16 cellular contexts compared by ENCODE assay signal in the genomic region with DNA sequence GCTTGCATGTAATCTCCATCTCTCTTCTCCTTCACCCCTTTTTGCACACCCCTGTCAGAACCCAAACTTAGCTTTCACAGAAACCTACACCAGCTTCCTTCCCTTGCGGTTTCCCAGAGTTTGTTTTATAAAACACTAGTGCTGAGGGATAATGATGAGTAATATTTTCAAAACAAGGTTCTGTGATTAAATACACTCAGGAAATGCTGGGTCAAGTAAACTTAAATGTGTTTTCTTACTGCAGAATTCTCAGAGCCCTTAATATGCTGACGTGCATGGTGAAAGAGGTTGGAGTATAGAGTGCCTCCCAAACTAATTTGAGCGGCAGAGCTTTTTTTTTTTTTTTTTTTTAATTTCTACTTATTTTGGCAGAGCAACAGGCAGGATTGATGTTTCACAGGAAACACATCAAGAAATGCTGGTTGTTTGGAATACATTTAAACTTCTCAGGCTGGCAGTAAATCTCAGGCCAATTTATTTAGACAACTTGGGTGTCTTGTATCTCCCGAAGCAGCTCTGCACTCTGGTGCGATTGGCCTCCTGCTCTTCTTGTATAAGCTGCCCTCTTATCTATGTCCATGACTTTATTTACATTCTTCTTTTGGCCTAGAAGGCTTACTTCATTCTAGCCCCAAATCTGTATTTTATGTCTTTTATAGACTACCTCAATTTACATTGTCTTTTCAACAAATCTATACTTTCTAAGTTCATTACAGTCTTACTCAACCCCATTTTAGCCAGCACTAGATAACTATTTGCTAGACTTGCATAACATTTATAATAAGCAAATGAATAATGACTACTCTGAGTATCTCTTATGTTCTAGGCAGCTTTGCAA.
DNase-seq lines count a peak whose midpoint lies in the region; ATAC-seq and TF ChIP-seq lines count a peak whose summit lies in the region.
"Had no signal": no experiment of that assay in that cellular context is flagged by ENCODE, and none has a peak within 500 bp of the region (broad histone marks: within the 10 kb centered on the region; RNA-seq: fewer than 3 reads in every experiment).

No MANE protein-coding gene starts in this region.

- H3K9me3 ChIP-seq in transverse colon, result no peaks in the 10 kb centered on the region
- H3K9me3 ChIP-seq: left ventricle myocardium inferior, ovary, SJSA1, thyroid gland had no signal

- H3K4me3 ChIP-seq in fibroblast of pulmonary artery (replicated peaks; ENCODE audit: low read depth, low read length) (no peak overlapping the region), transverse colon (no peak overlapping the region)
- H3K4me3 ChIP-seq: left ventricle myocardium inferior, ovary, SJSA1, thyroid gland had no signal

- TF ChIP-seq POLR2A in transverse colon (IDR thresholded peaks at IDR 0.05), result no peak

- H3K27ac ChIP-seq in transverse colon, result no peak overlapping the region
- H3K27ac ChIP-seq: left ventricle myocardium inferior, ovary, SJSA1, thyroid gland had no signal

- peak; percentile 81 for ATAC-seq in SK-N-SH treated with all-trans-retinoic acid at 6 μM for 48 hours
- no peak for ATAC-seq in GM19351 (IDR thresholded peaks at IDR 0.05; ENCODE audit: unreplicated experiment)

- TF ChIP-seq EP300 in transverse colon (IDR thresholded peaks at IDR 0.05; ENCODE audit: low read depth), result no peak

- no peak for TF ChIP-seq CTCF in fibroblast of pulmonary artery (IDR thresholded peaks at IDR 0.05; ENCODE audit: low read length, missing control alignments)
- TF ChIP-seq CTCF in transverse colon (IDR thresholded peaks at IDR 0.05), result no peak

- H3K27me3 ChIP-seq in transverse colon, result no peaks in the 10 kb centered on the region
- H3K27me3 ChIP-seq: ovary, SJSA1, thyroid gland had no signal

- WGBS in transverse colon (ENCODE audit: low coverage in 1 of 2), 2 donors, result 54 to 65% methylated on average over 5 of the region's 5 CpGs

- intact Hi-C loops in transverse colon (cut with DNase I; ENCODE audit: low total_unique reads), result no loop called here

- H3K36me3 ChIP-seq in transverse colon, result no peaks in the 10 kb centered on the region
- H3K36me3 ChIP-seq: left ventricle myocardium inferior, ovary, SJSA1, thyroid gland had no signal

- DNase-seq in H4 (ENCODE audit: low spot score) (peak; percentile 88), fibroblast of pulmonary artery (ENCODE audit: low read depth) (peak; percentile 65), stromal cell of bone marrow (ENCODE audit: low read depth) (peak; percentile 85), NCI-H748 treated with DMSO at 0.1 percent for 48 hours (lab: John Stamatoyannopoulos, UW) (no peak), transverse colon (no peak)
- DNase-seq: activated CD8-positive, alpha-beta memory T cell treated with anti-CD3 and anti-CD28 coated beads, Interleukin-2, amount 50 U/mL, for 4 hours; CD4-positive, CD25-positive, alpha-beta regulatory T cell; GOT3; left ventricle myocardium inferior; NCI-H1694; ovary; T1000; thyroid gland had no signal

- in situ Hi-C loops in transverse colon (cut with MboI; ENCODE audit: low pct_ligation_motif_present in 1 of 4, low pct_unique_long_range_greater_than_20kb in 1 of 4, low sequenced_read_pairs in 3 of 4), result no loop called here

- H3K4me1 ChIP-seq in transverse colon, result no peaks in the 10 kb centered on the region
- H3K4me1 ChIP-seq: left ventricle myocardium inferior, thyroid gland had no signal

TF ChIP-seq in SK-N-SH treated with all-trans-retinoic acid at 6 μM for 48 hours, 23 proteins besides CTCF, POLR2A, EP300 and RAD21:
- no peak for TF ChIP-seq RARB (CRISPR knock-in tag; IDR thresholded peaks at IDR 0.05)
- TF ChIP-seq, protein P1, sequence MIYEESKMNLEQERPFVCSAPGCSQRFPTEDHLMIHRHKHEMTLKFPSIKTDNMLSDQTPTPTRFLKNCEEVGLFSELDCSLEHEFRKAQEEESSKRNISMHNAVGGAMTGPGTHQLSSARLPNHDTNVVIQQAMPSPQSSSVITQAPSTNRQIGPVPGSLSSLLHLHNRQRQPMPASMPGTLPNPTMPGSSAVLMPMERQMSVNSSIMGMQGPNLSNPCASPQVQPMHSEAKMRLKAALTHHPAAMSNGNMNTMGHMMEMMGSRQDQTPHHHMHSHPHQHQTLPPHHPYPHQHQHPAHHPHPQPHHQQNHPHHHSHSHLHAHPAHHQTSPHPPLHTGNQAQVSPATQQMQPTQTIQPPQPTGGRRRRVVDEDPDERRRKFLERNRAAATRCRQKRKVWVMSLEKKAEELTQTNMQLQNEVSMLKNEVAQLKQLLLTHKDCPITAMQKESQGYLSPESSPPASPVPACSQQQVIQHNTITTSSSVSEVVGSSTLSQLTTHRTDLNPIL (CRISPR knock-in tag; IDR thresholded peaks at IDR 0.05; ENCODE audit: low read depth), result no peak
- peak; percentile 51 for TF ChIP-seq ISL1 (CRISPR knock-in tag; IDR thresholded peaks at IDR 0.05)
- TF ChIP-seq ZFP30 (CRISPR knock-in tag; IDR thresholded peaks at IDR 0.05), result no peak
- no peak for TF ChIP-seq ZNF565 (CRISPR knock-in tag; conservative IDR thresholded peaks at IDR 0.05; ENCODE audit: low read depth)
- TF ChIP-seq, protein P2, sequence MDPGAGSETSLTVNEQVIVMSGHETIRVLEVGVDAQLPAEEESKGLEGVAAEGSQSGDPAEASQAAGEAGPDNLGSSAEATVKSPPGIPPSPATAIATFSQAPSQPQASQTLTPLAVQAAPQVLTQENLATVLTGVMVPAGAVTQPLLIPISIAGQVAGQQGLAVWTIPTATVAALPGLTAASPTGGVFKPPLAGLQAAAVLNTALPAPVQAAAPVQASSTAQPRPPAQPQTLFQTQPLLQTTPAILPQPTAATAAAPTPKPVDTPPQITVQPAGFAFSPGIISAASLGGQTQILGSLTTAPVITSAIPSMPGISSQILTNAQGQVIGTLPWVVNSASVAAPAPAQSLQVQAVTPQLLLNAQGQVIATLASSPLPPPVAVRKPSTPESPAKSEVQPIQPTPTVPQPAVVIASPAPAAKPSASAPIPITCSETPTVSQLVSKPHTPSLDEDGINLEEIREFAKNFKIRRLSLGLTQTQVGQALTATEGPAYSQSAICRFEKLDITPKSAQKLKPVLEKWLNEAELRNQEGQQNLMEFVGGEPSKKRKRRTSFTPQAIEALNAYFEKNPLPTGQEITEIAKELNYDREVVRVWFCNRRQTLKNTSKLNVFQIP (CRISPR knock-in tag; IDR thresholded peaks at IDR 0.05; ENCODE audit: borderline replicate concordance, low read depth), result no peak
- no peak for TF ChIP-seq ZNF70 (CRISPR knock-in tag; IDR thresholded peaks at IDR 0.05)
- no peak for TF ChIP-seq OSR1 (CRISPR knock-in tag; IDR thresholded peaks at IDR 0.05)
- no peak for TF ChIP-seq TOX (CRISPR knock-in tag; IDR thresholded peaks at IDR 0.05; ENCODE audit: borderline replicate concordance)

Comparison
In these comparisons a context has a peak if more than half of its experiments do, and no peak if none do; other contexts are left out.
1. DNase-seq: peak in H4 (single experiment), fibroblast of pulmonary artery (single experiment) and stromal cell of bone marrow (single experiment); none in NCI-H748 treated with DMSO at 0.1 percent for 48 hours (single experiment) and transverse colon (single experiment).